In genomic region chr17:55814377-55814776, GRCh38 we compare ENCODE assay signal across 17 cellular contexts.
A peak's percentile ranks its signal among the peaks of the same experiment; 100 is the strongest.
DNase-seq lines count a peak whose midpoint lies in the region; TF ChIP-seq lines count a peak whose summit lies in the region.
"Had no signal": no experiment of that assay in that cellular context is flagged by ENCODE, and none has a peak within 500 bp of the region (broad histone marks: within the 10 kb centered on the region; RNA-seq: fewer than 3 reads in every experiment).

No MANE protein-coding gene starts in this region.

- no peak overlapping the region for H3K4me3 ChIP-seq in astrocyte of the spinal cord (ENCODE audit: low read depth, low read length)
- H3K4me3 ChIP-seq in left ventricle myocardium inferior, result no peak overlapping the region
- H3K4me3 ChIP-seq in spleen, result no peak overlapping the region
- no peak overlapping the region for H3K4me3 ChIP-seq in mesendoderm (ENCODE audit: low read length)
- H3K4me3 ChIP-seq: esophagus muscularis mucosa, GM12878, smooth muscle cell, thoracic aorta had no signal

- no peaks in the 10 kb centered on the region for H3K79me1 ChIP-seq in mesendoderm (ENCODE audit: low read length)

- no peak overlapping the region for H2BK120ac ChIP-seq in mesendoderm (ENCODE audit: low read depth, low read length)

- intact Hi-C loops in left ventricle myocardium inferior (cut with micrococcal nuclease), result no loop called here
- intact Hi-C loops in spleen (cut with DNase I; ENCODE audit: low total_unique reads), result no loop called here

- no peak overlapping the region for H3K56ac ChIP-seq in mesendoderm (ENCODE audit: low read length)

- no peak overlapping the region for H3K23ac ChIP-seq in mesendoderm (ENCODE audit: low read length)

- H3K79me2 ChIP-seq in mesendoderm (ENCODE audit: control insufficient read depth, insufficient read depth, low read length), result no peaks in the 10 kb centered on the region

- H4K8ac ChIP-seq in mesendoderm (ENCODE audit: low read depth, low read length), result no peak overlapping the region

- H3K36me3 ChIP-seq in left ventricle myocardium inferior (no peaks in the 10 kb centered on the region), spleen (no peaks in the 10 kb centered on the region), mesendoderm (ENCODE audit: control insufficient read depth, insufficient read depth, low read length) (no peaks in the 10 kb centered on the region)
- H3K36me3 ChIP-seq: esophagus muscularis mucosa, thoracic aorta had no signal

- no peak overlapping the region for H2BK15ac ChIP-seq in mesendoderm (replicated peaks; ENCODE audit: low read depth)

- H2AK5ac ChIP-seq in mesendoderm (ENCODE audit: low read length), result no peak overlapping the region

- H3K27me3 ChIP-seq in left ventricle myocardium inferior (ENCODE audit: low read depth) (no peaks in the 10 kb centered on the region), spleen (replicated peaks in 1 of 7) (no peaks in the 10 kb centered on the region), mesendoderm (ENCODE audit: insufficient read depth, low read length, poor library complexity) (no peaks in the 10 kb centered on the region)
- H3K27me3 ChIP-seq: esophagus muscularis mucosa had no signal

- in situ Hi-C loops in astrocyte of the spinal cord (cut with HindIII; ENCODE audit: low sequenced_read_pairs), result no loop called here

- 56 to 83% (median 70%) methylated on average over 6 of the region's 6 CpGs for WGBS in spleen, 5 donors
- WGBS in mesendoderm (ENCODE audit: extremely low coverage, insufficient coverage, low lambda C conversion rate), result no CpG with 5 or more reads among the region's 6 CpGs

- H4K5ac ChIP-seq in mesendoderm (ENCODE audit: low read length), result no peak overlapping the region

- no peaks in the 10 kb centered on the region for H3K9me3 ChIP-seq in left ventricle myocardium inferior (replicated peaks)
- H3K9me3 ChIP-seq in spleen, result no peaks in the 10 kb centered on the region
- H3K9me3 ChIP-seq: esophagus muscularis mucosa, thoracic aorta had no signal

- H2BK5ac ChIP-seq in mesendoderm (ENCODE audit: low read length), result no peak overlapping the region

- H3K9ac ChIP-seq in mesendoderm (ENCODE audit: low read length), result no peak overlapping the region

- H3K4ac ChIP-seq in mesendoderm (ENCODE audit: low read depth, low read length), result no peak overlapping the region

- TF ChIP-seq CTCF in astrocyte of the spinal cord (IDR thresholded peaks at IDR 0.05; ENCODE audit: low read depth, low read length), result no peak
- no peak for TF ChIP-seq CTCF in left ventricle myocardium inferior (IDR thresholded peaks at IDR 0.05; ENCODE audit: borderline replicate concordance)
- no peak for TF ChIP-seq CTCF in spleen (IDR thresholded peaks at IDR 0.05 in 8 of 11, conservative IDR thresholded peaks at IDR 0.05 in 3 of 11)

- H3K4me1 ChIP-seq in left ventricle myocardium inferior, result peaks cover 26% of the 10 kb centered on the region
- H3K4me1 ChIP-seq in spleen, result peaks cover 0 to 7% (median 3%) of the 10 kb centered on the region in 6 donors
- no peaks in the 10 kb centered on the region for H3K4me1 ChIP-seq in mesendoderm (ENCODE audit: control insufficient read depth, low read depth, low read length)

- H3K27ac ChIP-seq in left ventricle myocardium inferior (replicated peaks) (peak overlapping the region; percentile 61), spleen (no peak overlapping the region), mesendoderm (ENCODE audit: low read depth, low read length) (no peak overlapping the region)
- H3K27ac ChIP-seq: esophagus muscularis mucosa, thoracic aorta had no signal

- no peak for TF ChIP-seq POLR2A in spleen (IDR thresholded peaks at IDR 0.05)

- no peak overlapping the region for H3K4me2 ChIP-seq in mesendoderm (ENCODE audit: low read length)
- H3K4me2 ChIP-seq: smooth muscle cell had no signal

- peak; percentile 43 for DNase-seq in HT1080 (ENCODE audit: low read depth)
- DNase-seq in astrocyte of the spinal cord (ENCODE audit: low read depth, low spot score), result peak; percentile 10
- DNase-seq in left ventricle myocardium inferior, result peak; percentile 51
- DNase-seq in renal cortical epithelial cell (ENCODE audit: low read depth), result peak; percentile 54
- no peak for DNase-seq in NCI-H187 (lab: John Stamatoyannopoulos, UW)
- DNase-seq in NCI-H526 treated with DMSO at 0.1 percent for 48 hours (lab: John Stamatoyannopoulos, UW), result no peak
- DNase-seq in spleen, result no peak
- no peak for DNase-seq in mesendoderm
- DNase-seq: activated naive CD4-positive, alpha-beta T cell treated with anti-CD3 and anti-CD28 coated beads, Interleukin-2, amount 10 ng/mL, durations not matched to agents 7 days and 5 days; activated T-cell treated with anti-CD3 and anti-CD28 coated beads for 4 hours; GDM1; head of caudate nucleus; NCI-H1105 treated with DMSO at 0.1 percent for 48 hours had no signal

- H3K18ac ChIP-seq in mesendoderm (ENCODE audit: low read length), result no peak overlapping the region

Comparison
In these comparisons a context has a peak if more than half of its experiments do, and no peak if none do; other contexts are left out.
1. DNase-seq: peak in HT1080 (single experiment), astrocyte of the spinal cord (single experiment), left ventricle myocardium inferior (single experiment) and renal cortical epithelial cell (single experiment); none in NCI-H187 (0 of 2), NCI-H526 treated with DMSO at 0.1 percent for 48 hours (single experiment), spleen (single experiment) and mesendoderm (single experiment).